In genomic region chr1:2133039-2133878, GRCh38 we compare ENCODE assay signal across 8 cellular contexts.
DNase-seq lines count a peak whose midpoint lies in the region; ATAC-seq lines count a peak whose summit lies in the region.

No MANE protein-coding gene starts in this region.

- H3K36me3 Mint-ChIP-seq in activated CD8-positive, alpha-beta T cell treated with anti-CD3 and anti-CD28 coated beads, Interleukin-2, amount 10 ng/mL, durations not matched to agents 7 days and 5 days (ENCODE audit: low read depth): no peaks in the 10 kb centered on the region

- DNase-seq in 8988T (peak; percentile 74), NCI-H82 (lab: John Stamatoyannopoulos, UW) (peak; percentile 98), lung microvascular endothelial cell (ENCODE audit: low read depth in 2 of 2) (peak; percentile 96 to 98)
- DNase-seq in activated CD8-positive, alpha-beta T cell treated with anti-CD3 and anti-CD28 coated beads, Interleukin-2, amount 10 ng/mL, durations not matched to agents 7 days and 5 days: peak; percentile 98
- DNase-seq in effector CD8-positive, alpha-beta T cell (lab: John Stamatoyannopoulos, UW): peak; percentile 99
- DNase-seq in stimulated activated CD4-positive, alpha-beta T cell treated with anti-CD3 and anti-CD28 coated beads, TNF-alpha, amount 100 ng/mL, for 24 hours (ENCODE audit: low read depth in 3 of 3): peak; percentile 90 to 95 (median 92)

- ATAC-seq in GM18873 (IDR thresholded peaks at IDR 0.05; ENCODE audit: low FRiP score, unreplicated experiment) (peak; percentile 54), HG03159 (IDR thresholded peaks at IDR 0.05; ENCODE audit: unreplicated experiment) (peak; percentile 83)
- peak; percentile 94 for ATAC-seq in activated CD8-positive, alpha-beta T cell treated with anti-CD3 and anti-CD28 coated beads, Interleukin-2, amount 10 ng/mL, durations not matched to agents 7 days and 5 days

- H3K27ac Mint-ChIP-seq in activated CD8-positive, alpha-beta T cell treated with anti-CD3 and anti-CD28 coated beads, Interleukin-2, amount 10 ng/mL, durations not matched to agents 7 days and 5 days: peak overlapping the region; percentile 78

- CTCF ChIA-PET in activated CD8-positive, alpha-beta T cell treated with anti-CD3 and anti-CD28 coated beads, Interleukin-2, amount 10 ng/mL, durations not matched to agents 7 days and 5 days (lab: Charles Lee): interaction anchor here (0.9 to 2.0 kb wide), 6 partner anchors 18 to 88 kb away, joined by 4 to 24 read pairs (median 5); partner anchors contain the start of gene FAAP20

- H3K4me3 Mint-ChIP-seq in activated CD8-positive, alpha-beta T cell treated with anti-CD3 and anti-CD28 coated beads, Interleukin-2, amount 10 ng/mL, durations not matched to agents 7 days and 5 days: peak overlapping the region; percentile 65

- no peaks in the 10 kb centered on the region for H3K9me3 Mint-ChIP-seq in activated CD8-positive, alpha-beta T cell treated with anti-CD3 and anti-CD28 coated beads, Interleukin-2, amount 10 ng/mL, durations not matched to agents 7 days and 5 days (ENCODE audit: insufficient read depth)

- POLR2A ChIA-PET in activated CD8-positive, alpha-beta T cell treated with anti-CD3 and anti-CD28 coated beads, Interleukin-2, amount 10 ng/mL, durations not matched to agents 7 days and 5 days (lab: Charles Lee): interaction anchor here (0.5 kb wide), 1 partner anchor 17 kb away, joined by 3 read pairs; no protein-coding TSS in a partner anchor

- peaks cover 23% of the 10 kb centered on the region for H3K4me1 Mint-ChIP-seq in activated CD8-positive, alpha-beta T cell treated with anti-CD3 and anti-CD28 coated beads, Interleukin-2, amount 10 ng/mL, durations not matched to agents 7 days and 5 days (ENCODE audit: low read depth)

- no peaks in the 10 kb centered on the region for H3K27me3 Mint-ChIP-seq in activated CD8-positive, alpha-beta T cell treated with anti-CD3 and anti-CD28 coated beads, Interleukin-2, amount 10 ng/mL, durations not matched to agents 7 days and 5 days (ENCODE audit: low read depth)

Comparison
In these comparisons a context has a peak if more than half of its experiments do, and no peak if none do; other contexts are left out.
1. Peak in every context shown above with its lines: DNase-seq and ATAC-seq.